Comparison of ENCODE assay signal across 8 cellular contexts in the genomic region with DNA sequence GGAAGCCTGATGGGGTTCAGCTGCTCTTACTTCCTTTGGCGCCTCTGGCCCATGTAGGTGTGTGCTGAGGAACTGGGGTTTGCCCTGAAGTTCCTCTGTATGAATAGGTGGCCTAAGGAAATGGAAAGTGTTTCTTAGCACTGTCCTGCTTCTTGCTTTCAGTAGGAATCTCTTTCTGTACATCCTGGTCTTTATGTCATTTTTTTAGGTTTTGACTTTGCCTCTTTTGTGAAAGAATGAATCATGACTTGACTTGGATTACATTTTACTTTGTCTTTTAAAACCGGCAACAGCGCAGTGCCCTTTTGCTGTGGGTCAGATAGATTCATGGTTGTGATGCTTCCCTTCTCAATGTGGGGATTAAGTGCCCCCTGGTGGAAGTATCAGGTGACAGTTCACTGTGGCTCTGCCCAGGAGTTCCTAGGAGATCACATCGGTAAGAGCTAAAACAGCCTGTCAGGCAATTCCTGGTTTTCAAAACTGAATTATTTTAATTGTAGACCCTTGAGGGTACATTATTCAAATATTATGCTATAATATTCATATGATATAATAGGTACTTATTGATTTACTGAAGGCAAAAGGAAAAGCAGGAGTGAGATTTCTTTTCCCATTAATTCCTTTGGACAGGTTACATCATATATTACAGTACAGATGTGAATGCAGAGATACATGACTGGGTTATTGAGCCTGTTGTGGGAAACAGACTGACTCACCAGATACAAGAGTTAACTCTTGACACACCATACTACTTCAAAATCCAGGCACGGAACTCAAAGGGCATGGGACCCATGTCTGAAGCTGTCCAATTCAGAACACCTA.
A peak's percentile ranks its signal among the peaks of the same experiment; 100 is the strongest.
DNase-seq lines count a peak whose midpoint lies in the region; ATAC-seq, FAIRE-seq and TF ChIP-seq lines count a peak whose summit lies in the region.

No MANE protein-coding gene starts in this region.

- peak; percentile 71 to 84 for TF ChIP-seq RAD21 in H1 (IDR thresholded peaks at IDR 0.05 in 1 of 2, conservative IDR thresholded peaks at IDR 0.05 in 1 of 2; ENCODE audit: low read depth in 2 of 2, low read length in 2 of 2)

- H2BK120ac ChIP-seq in H1 (replicated peaks; ENCODE audit: low read depth, low read length): no peak overlapping the region
- no peak overlapping the region for H2BK120ac ChIP-seq in mesenchymal stem cell (ENCODE audit: low read depth, low read length)

- no peak for TF ChIP-seq EP300 in H1 (IDR thresholded peaks at IDR 0.05; ENCODE audit: borderline replicate concordance in 1 of 2, low read depth in 2 of 2, low read length in 2 of 2)

- H3K27me3 Mint-ChIP-seq in activated CD4-positive, alpha-beta T cell treated with anti-CD3 and anti-CD28 coated beads, Interleukin-2, amount 10 ng/mL, durations not matched to agents 24 days and 14 days: no peaks in the 10 kb centered on the region

- no peaks in the 10 kb centered on the region for H3K27me3 ChIP-seq in BJ (ENCODE audit: control insufficient read depth, insufficient read depth, low read length)
- no peaks in the 10 kb centered on the region for H3K27me3 ChIP-seq in H1 (replicated peaks in 1 of 4; ENCODE audit: control insufficient read depth in 3 of 4, extremely low read depth in 1 of 4, insufficient read depth in 3 of 4, low read length in 3 of 4)
- H3K27me3 ChIP-seq in mesenchymal stem cell (ENCODE audit: control insufficient read depth in 1 of 2, insufficient read depth in 1 of 2, low read length in 2 of 2): no peaks in the 10 kb centered on the region

- no peaks in the 10 kb centered on the region; the same call in 1 of the 2 replicates for H3K23me2 ChIP-seq in H1 (ENCODE audit: low read depth, low read length)

- H3K4me1 ChIP-seq in H1 (replicated peaks in 1 of 4; ENCODE audit: control insufficient read depth in 3 of 4, insufficient read depth in 4 of 4, low read length in 3 of 4): no peaks in the 10 kb centered on the region
- H3K4me1 ChIP-seq in mesenchymal stem cell (ENCODE audit: control insufficient read depth, insufficient read depth, low read depth, low read length): peaks cover 1% of the 10 kb centered on the region

- TF ChIP-seq CTCF in BJ (IDR thresholded peaks at IDR 0.05; ENCODE audit: insufficient read depth, low read depth, low read length) (peak; percentile 76), H1 (IDR thresholded peaks at IDR 0.05; ENCODE audit: control extremely low read depth in 1 of 3, insufficient read depth in 1 of 3, low read depth in 1 of 3, low read length in 3 of 3) (peak; percentile 54 to 80 (median 76))

- H3K79me1 ChIP-seq in H1 (ENCODE audit: low read depth, low read length): no peaks in the 10 kb centered on the region
- peaks cover 3% of the 10 kb centered on the region for H3K79me1 ChIP-seq in mesenchymal stem cell (replicated peaks; ENCODE audit: low read length, poor library complexity, severe bottlenecking)

- H3K4me2 ChIP-seq in H1 (ENCODE audit: insufficient read depth in 1 of 2, low read depth in 2 of 2, low read length in 2 of 2) (no peak overlapping the region), mesenchymal stem cell (ENCODE audit: low read length, poor library complexity, severe bottlenecking) (no peak overlapping the region)

- H3K14ac ChIP-seq in H1 (ENCODE audit: insufficient read length) (no peak overlapping the region), mesenchymal stem cell (ENCODE audit: low read length in 2 of 2) (no peak overlapping the region)

- H3K36me3 Mint-ChIP-seq in activated CD4-positive, alpha-beta T cell treated with anti-CD3 and anti-CD28 coated beads, Interleukin-2, amount 10 ng/mL, durations not matched to agents 24 days and 14 days (ENCODE audit: low read depth): no peaks in the 10 kb centered on the region
- H3K36me3 Mint-ChIP-seq in stimulated activated effector memory CD8-positive, alpha-beta T cell treated with anti-CD3 and anti-CD28 coated beads, Interleukin-12 subunit alpha, Interleukin-12 subunit beta, amount 100 ng/mL, for 72 hours: peaks cover 13% of the 10 kb centered on the region

- H3K9me3 Mint-ChIP-seq in activated CD4-positive, alpha-beta T cell treated with anti-CD3 and anti-CD28 coated beads, Interleukin-2, amount 10 ng/mL, durations not matched to agents 24 days and 14 days: no peaks in the 10 kb centered on the region
- no peaks in the 10 kb centered on the region for H3K9me3 Mint-ChIP-seq in stimulated activated effector memory CD8-positive, alpha-beta T cell treated with anti-CD3 and anti-CD28 coated beads, Interleukin-12 subunit alpha, Interleukin-12 subunit beta, amount 100 ng/mL, for 72 hours

- H3K23ac ChIP-seq in H1 (ENCODE audit: insufficient read length): no peak overlapping the region
- H3K23ac ChIP-seq in mesenchymal stem cell (ENCODE audit: low read length in 2 of 2): no peak overlapping the region

- H3K9ac ChIP-seq in H1 (replicated peaks in 1 of 4; ENCODE audit: extremely low read depth in 1 of 4, low read depth in 3 of 4, low read length in 3 of 4) (no peak overlapping the region), mesenchymal stem cell (ENCODE audit: low read length) (peak overlapping the region; percentile 32)

- H2BK12ac ChIP-seq in H1 (ENCODE audit: low read depth, low read length) (no peak overlapping the region), mesenchymal stem cell (ENCODE audit: low read length in 2 of 2) (no peak overlapping the region)

- no peak overlapping the region for H2AFZ ChIP-seq in H1 (ENCODE audit: low read length)
- H2AFZ ChIP-seq in mesenchymal stem cell (ENCODE audit: low read depth, low read length): no peak overlapping the region

- H2AK5ac ChIP-seq in H1 (ENCODE audit: low read depth, low read length): no peak overlapping the region
- no peak overlapping the region for H2AK5ac ChIP-seq in mesenchymal stem cell (ENCODE audit: low read length, severe bottlenecking)

- H3K36me3 ChIP-seq in BJ (ENCODE audit: control insufficient read depth, insufficient read depth, low read length): no peaks in the 10 kb centered on the region
- peaks cover 0 to 19% (median 12%) of the 10 kb centered on the region in 4 experiments; a peak in 5 of 8 replicates for H3K36me3 ChIP-seq in H1 (ENCODE audit: control insufficient read depth in 2 of 4, insufficient read depth in 4 of 4, low read length in 3 of 4)
- H3K36me3 ChIP-seq in mesenchymal stem cell (ENCODE audit: control insufficient read depth in 1 of 2, insufficient read depth in 2 of 2, low read depth in 1 of 2, low read length in 2 of 2): peaks cover 3 to 8% of the 10 kb centered on the region in 2 experiments

- H2BK5ac ChIP-seq in H1 (ENCODE audit: low read depth, low read length) (no peak overlapping the region), mesenchymal stem cell (ENCODE audit: low read depth, low read length, poor library complexity, severe bottlenecking) (no peak overlapping the region)

- no peak overlapping the region for H3K4ac ChIP-seq in H1 (replicated peaks; ENCODE audit: insufficient read length, low read depth, low read length)
- no peak overlapping the region for H3K4ac ChIP-seq in mesenchymal stem cell (ENCODE audit: low read depth in 1 of 2, low read length in 2 of 2)

- ATAC-seq in stimulated activated effector memory CD8-positive, alpha-beta T cell treated with anti-CD3 and anti-CD28 coated beads, Interleukin-12 subunit alpha, Interleukin-12 subunit beta, amount 100 ng/mL, for 72 hours: peak; percentile 78
- no peak for ATAC-seq in GM21447 (IDR thresholded peaks at IDR 0.05; ENCODE audit: unreplicated experiment)

- POLR2A ChIA-PET in BJ (lab: Charles Lee): no interaction called here
- POLR2A ChIA-PET in H1 (lab: Charles Lee; ENCODE audit: partially characterized antibody): interaction anchor here (1.5 kb wide), 1 partner anchor 8 kb away, joined by 4 read pairs; no protein-coding TSS in a partner anchor

- TF ChIP-seq POLR2A in H1 (IDR thresholded peaks at IDR 0.05; ENCODE audit: control extremely low read depth in 1 of 2, low read depth in 2 of 2, low read length in 2 of 2): no peak

- H3K18ac ChIP-seq in H1 (ENCODE audit: extremely low read depth, low read length): no peak overlapping the region
- no peak overlapping the region for H3K18ac ChIP-seq in mesenchymal stem cell (ENCODE audit: low read depth in 1 of 2, low read length in 2 of 2)

- CTCF ChIA-PET in BJ (lab: Yijun Ruan, JAX): interaction anchor here (0.6 to 8.1 kb wide), 14 partner anchors 8 to 1631 kb away, joined by 3 to 71 read pairs (median 5); no protein-coding TSS in a partner anchor
- CTCF ChIA-PET in H1 (lab: Charles Lee; ENCODE audit: partially characterized antibody): interaction anchor here (0.5 to 6.1 kb wide), 22 partner anchors 9 to 854 kb away, joined by 3 to 53 read pairs (median 4); no protein-coding TSS in a partner anchor

- intact Hi-C loops in activated CD4-positive, alpha-beta T cell treated with anti-CD3 and anti-CD28 coated beads, Interleukin-2, amount 10 ng/mL, durations not matched to agents 24 days and 14 days (cut with micrococcal nuclease): loop anchor here (1.0 kb wide), 1 partner anchor 32 kb away; no protein-coding TSS in a partner anchor

- H4K20me1 ChIP-seq in H1 (replicated peaks in 1 of 2; ENCODE audit: control insufficient read depth in 1 of 2, insufficient read depth in 2 of 2, low read length in 2 of 2): peaks cover 0 to 1% of the 10 kb centered on the region in 2 experiments

- H3K79me2 ChIP-seq in H1 (ENCODE audit: control insufficient read depth in 1 of 2, insufficient read depth in 2 of 2, low read length in 2 of 2): no peaks in the 10 kb centered on the region

- no peak overlapping the region for H4K91ac ChIP-seq in H1 (replicated peaks; ENCODE audit: insufficient read length, low read length)
- no peak overlapping the region for H4K91ac ChIP-seq in mesenchymal stem cell (ENCODE audit: low read length)

- no peak overlapping the region for H3K27ac Mint-ChIP-seq in activated CD4-positive, alpha-beta T cell treated with anti-CD3 and anti-CD28 coated beads, Interleukin-2, amount 10 ng/mL, durations not matched to agents 24 days and 14 days
- no peak overlapping the region for H3K27ac Mint-ChIP-seq in stimulated activated effector memory CD8-positive, alpha-beta T cell treated with anti-CD3 and anti-CD28 coated beads, Interleukin-12 subunit alpha, Interleukin-12 subunit beta, amount 100 ng/mL, for 72 hours

- H3K9me3 ChIP-seq in H1 (ENCODE audit: insufficient read depth in 2 of 2, low read depth in 1 of 2, low read length in 1 of 2) (no peaks in the 10 kb centered on the region), mesenchymal stem cell (ENCODE audit: control insufficient read depth, low read length) (no peaks in the 10 kb centered on the region)

- peaks cover 4% of the 10 kb centered on the region for H3K4me1 Mint-ChIP-seq in activated CD4-positive, alpha-beta T cell treated with anti-CD3 and anti-CD28 coated beads, Interleukin-2, amount 10 ng/mL, durations not matched to agents 24 days and 14 days
- peaks cover 4% of the 10 kb centered on the region for H3K4me1 Mint-ChIP-seq in stimulated activated effector memory CD8-positive, alpha-beta T cell treated with anti-CD3 and anti-CD28 coated beads, Interleukin-12 subunit alpha, Interleukin-12 subunit beta, amount 100 ng/mL, for 72 hours

- H3K4me3 ChIP-seq in BJ (ENCODE audit: low read depth, low read length) (no peak overlapping the region), H1 (ENCODE audit: extremely low read depth in 1 of 4, insufficient read depth in 2 of 4, low read depth in 3 of 4, low read length in 4 of 4) (no peak overlapping the region), mesenchymal stem cell (ENCODE audit: insufficient read depth in 1 of 2, low read depth in 1 of 2, low read length in 2 of 2) (no peak overlapping the region)

- no peak overlapping the region for H2BK20ac ChIP-seq in H1 (ENCODE audit: low read length)

- H3K56ac ChIP-seq in H1 (replicated peaks; ENCODE audit: insufficient read length, low read depth, low read length): no peak overlapping the region

- H3K4me3 Mint-ChIP-seq in activated CD4-positive, alpha-beta T cell treated with anti-CD3 and anti-CD28 coated beads, Interleukin-2, amount 10 ng/mL, durations not matched to agents 24 days and 14 days: no peak overlapping the region
- H3K4me3 Mint-ChIP-seq in stimulated activated effector memory CD8-positive, alpha-beta T cell treated with anti-CD3 and anti-CD28 coated beads, Interleukin-12 subunit alpha, Interleukin-12 subunit beta, amount 100 ng/mL, for 72 hours: no peak overlapping the region

- 55% methylated on average over 5 of the region's 5 CpGs; no CpG with 5 or more reads in 1 of the 2 experiments for WGBS in H1 (ENCODE audit: extremely low coverage in 1 of 2, insufficient coverage in 1 of 2, insufficient read length in 1 of 2, insufficient replicate concordance in 2 of 2, low coverage in 1 of 2, low lambda C conversion rate in 2 of 2, missing lambda C conversion rate in 1 of 2), 2 experiments
- 63% methylated on average over 4 of the region's 5 CpGs for WGBS in mesenchymal stem cell

- H2BK15ac ChIP-seq in H1 (ENCODE audit: low read length) (no peak overlapping the region), mesenchymal stem cell (ENCODE audit: low read depth, poor library complexity, severe bottlenecking) (no peak overlapping the region)

- DNase-seq in BJ (ENCODE audit: low read depth): no peak
- DNase-seq in H4 (ENCODE audit: low spot score): peak; percentile 46
- DNase-seq in NCI-H2171 treated with DMSO at 0.1 percent for 48 hours (lab: John Stamatoyannopoulos, UW): peak; percentile 50
- DNase-seq in activated CD4-positive, alpha-beta T cell treated with anti-CD3 and anti-CD28 coated beads, Interleukin-2, amount 10 ng/mL, durations not matched to agents 24 days and 14 days: peak; percentile 83
- peak; percentile 15 to 67 for DNase-seq in H1 (ENCODE audit: low read depth in 1 of 2, low spot score in 2 of 2)
- DNase-seq in mesenchymal stem cell: peak; percentile 68
- DNase-seq in stimulated activated effector memory CD8-positive, alpha-beta T cell treated with anti-CD3 and anti-CD28 coated beads, Interleukin-12 subunit alpha, Interleukin-12 subunit beta, amount 100 ng/mL, for 72 hours (ENCODE audit: low spot score in 2 of 2): peak; percentile 27 to 64

- H4K5ac ChIP-seq in H1 (ENCODE audit: insufficient read length, low read depth, low read length): no peak overlapping the region

- H4K8ac ChIP-seq in H1 (ENCODE audit: extremely low read depth, insufficient read depth, low read length) (no peak overlapping the region), mesenchymal stem cell (ENCODE audit: low read length) (no peak overlapping the region)

- H3K27ac ChIP-seq in H1 (ENCODE audit: low read depth, low read length) (no peak overlapping the region), mesenchymal stem cell (ENCODE audit: low read length, poor library complexity, severe bottlenecking) (no peak overlapping the region)

- FAIRE-seq in H1 (lab: Jason Lieb, UNC): peak; percentile 97
